38 cellular contexts compared by ENCODE assay signal in genomic region chr2:176923205-176923604, GRCh38.
"Had no signal": no experiment of that assay in that cellular context is flagged by ENCODE, and none has a peak within 500 bp of the region (broad histone marks: within the 10 kb centered on the region; RNA-seq: fewer than 3 reads in every experiment).

No MANE protein-coding gene starts in this region.

- FAIRE-seq: bronchial epithelial cell had no signal

- H3K9me3 Mint-ChIP-seq: activated B cell treated with CpG ODN at 0.5 μM for 24 hours; activated CD4-positive, alpha-beta memory T cell treated with anti-CD3 and anti-CD28 coated beads for 36 hours; activated CD4-positive, alpha-beta T cell treated with anti-CD3 and anti-CD28 coated beads, Interleukin-2, amount 10 ng/mL, durations not matched to agents 24 days and 14 days; activated CD8-positive, alpha-beta T cell treated with anti-CD3 and anti-CD28 coated beads for 36 hours; activated naive CD4-positive, alpha-beta T cell treated with anti-CD3 and anti-CD28 coated beads for 36 hours; activated naive CD4-positive, alpha-beta T cell treated with anti-CD3 and anti-CD28 coated beads, Interleukin-2, amount 50 U/mL, for 72 hours; activated T-cell treated with anti-CD3 and anti-CD28 coated beads, Interleukin-2, amount 50 U/mL, for 72 hours; activated T-helper 1 cell treated with anti-CD3 and anti-CD28 coated beads, Interleukin-12 subunit alpha, Interleukin-12 subunit beta, Interleukin-2, Interleukin-4 antibody, amounts not matched to agents 30 ng/mL and 10 ng/mL and 1 ng/mL, durations not matched to agents 14 hours and 24 hours and 36 hours; activated T-helper 17 cell treated with anti-CD3 and anti-CD28 coated beads, Interleukin-2, amount 50 U/mL, for 72 hours; central memory CD8-positive, alpha-beta T cell; T-helper 2 cell treated with Interferon-gamma antibody and Interleukin-4, amounts not matched to agents 5 μg/mL and 100 μg/mL, for 36 hours had no signal

- H3K4me3 ChIP-seq: ascending aorta, cardiac muscle cell had no signal

- H3K27me3 Mint-ChIP-seq: activated B cell treated with CpG ODN at 0.5 μM for 24 hours; activated CD4-positive, alpha-beta memory T cell treated with anti-CD3 and anti-CD28 coated beads for 36 hours; activated CD8-positive, alpha-beta T cell treated with anti-CD3 and anti-CD28 coated beads for 36 hours; activated naive CD8-positive, alpha-beta T cell treated with anti-CD3 and anti-CD28 coated beads, Interleukin-2, amount 50 U/mL, for 24 hours; activated T-helper 17 cell treated with anti-CD3 and anti-CD28 coated beads, Interleukin-2, amount 50 U/mL, for 72 hours; central memory CD8-positive, alpha-beta T cell had no signal

- H3K27ac Mint-ChIP-seq: activated B cell treated with CpG ODN at 0.5 μM for 24 hours; activated CD4-positive, alpha-beta memory T cell treated with anti-CD3 and anti-CD28 coated beads for 36 hours; activated CD4-positive, alpha-beta T cell treated with anti-CD3 and anti-CD28 coated beads, Interleukin-2, amount 10 ng/mL, durations not matched to agents 24 days and 14 days; activated CD8-positive, alpha-beta T cell treated with anti-CD3 and anti-CD28 coated beads for 36 hours; activated naive CD4-positive, alpha-beta T cell treated with anti-CD3 and anti-CD28 coated beads for 36 hours; activated naive CD4-positive, alpha-beta T cell treated with anti-CD3 and anti-CD28 coated beads, Interleukin-2, amount 50 U/mL, for 72 hours; activated naive CD8-positive, alpha-beta T cell treated with anti-CD3 and anti-CD28 coated beads, Interleukin-2, amount 10 ng/mL, durations not matched to agents 7 days and 5 days; activated naive CD8-positive, alpha-beta T cell treated with anti-CD3 and anti-CD28 coated beads, Interleukin-2, amount 50 U/mL, for 24 hours; activated T-cell treated with anti-CD3 and anti-CD28 coated beads, Interleukin-2, amount 50 U/mL, for 72 hours; activated T-helper 1 cell treated with anti-CD3 and anti-CD28 coated beads, Interleukin-12 subunit alpha, Interleukin-12 subunit beta, Interleukin-2, Interleukin-4 antibody, amounts not matched to agents 30 ng/mL and 10 ng/mL and 1 ng/mL, durations not matched to agents 14 hours and 24 hours and 36 hours; activated T-helper 17 cell treated with anti-CD3 and anti-CD28 coated beads, Interleukin-2, amount 50 U/mL, for 72 hours; brain; T-helper 1 cell treated with Interleukin-12 subunit alpha and Interleukin-12 subunit beta and Interleukin-4 antibody, amounts not matched to agents 30 μg/mL and 1 μg/mL, for 36 hours; T-helper 2 cell treated with Interferon-gamma antibody and Interleukin-4, amounts not matched to agents 5 μg/mL and 100 μg/mL, for 36 hours had no signal

- ATAC-seq: activated CD8-positive, alpha-beta T cell treated with anti-CD3 and anti-CD28 coated beads for 36 hours; activated naive CD4-positive, alpha-beta T cell treated with anti-CD3 and anti-CD28 coated beads, Interleukin-2, amount 50 U/mL, for 72 hours; activated naive CD8-positive, alpha-beta T cell treated with anti-CD3 and anti-CD28 coated beads, Interleukin-2, amount 50 U/mL, for 24 hours; activated T-cell treated with anti-CD3 and anti-CD28 coated beads, Interleukin-2, amount 50 U/mL, for 4 hours; activated T-cell treated with anti-CD3 and anti-CD28 coated beads, Interleukin-2, amount 50 U/mL, for 72 hours; activated T-helper 17 cell treated with anti-CD3 and anti-CD28 coated beads, Interleukin-2, amount 50 U/mL, for 72 hours had no signal

- H3K4me1 Mint-ChIP-seq: activated B cell treated with CpG ODN at 0.5 μM for 24 hours; activated CD4-positive, alpha-beta T cell treated with anti-CD3 and anti-CD28 coated beads, Interleukin-2, amount 10 ng/mL, durations not matched to agents 24 days and 14 days; activated naive CD8-positive, alpha-beta T cell treated with anti-CD3 and anti-CD28 coated beads, Interleukin-2, amount 10 ng/mL, durations not matched to agents 7 days and 5 days; activated naive CD8-positive, alpha-beta T cell treated with anti-CD3 and anti-CD28 coated beads, Interleukin-2, amount 50 U/mL, for 24 hours; activated T-helper 17 cell treated with anti-CD3 and anti-CD28 coated beads, Interleukin-2, amount 50 U/mL, for 72 hours; brain; central memory CD8-positive, alpha-beta T cell had no signal

- H3K4me1 ChIP-seq: ascending aorta had no signal

- H3K27me3 ChIP-seq: ascending aorta, cardiac muscle cell had no signal

- H3K36me3 Mint-ChIP-seq: activated CD4-positive, alpha-beta memory T cell treated with anti-CD3 and anti-CD28 coated beads for 36 hours; activated naive CD4-positive, alpha-beta T cell treated with anti-CD3 and anti-CD28 coated beads, Interleukin-2, amount 50 U/mL, for 72 hours; activated naive CD8-positive, alpha-beta T cell treated with anti-CD3 and anti-CD28 coated beads, Interleukin-2, amount 10 ng/mL, durations not matched to agents 7 days and 5 days; brain had no signal

- H3K27ac ChIP-seq: ascending aorta, cardiac muscle cell, VCaP had no signal

- H3K4me3 Mint-ChIP-seq: activated B cell treated with CpG ODN at 0.5 μM for 24 hours; activated CD4-positive, alpha-beta memory T cell treated with anti-CD3 and anti-CD28 coated beads for 36 hours; activated CD4-positive, alpha-beta T cell treated with anti-CD3 and anti-CD28 coated beads, Interleukin-2, amount 10 ng/mL, durations not matched to agents 24 days and 14 days; activated CD8-positive, alpha-beta T cell treated with anti-CD3 and anti-CD28 coated beads for 36 hours; activated naive CD4-positive, alpha-beta T cell treated with anti-CD3 and anti-CD28 coated beads for 36 hours; activated naive CD8-positive, alpha-beta T cell treated with anti-CD3 and anti-CD28 coated beads, Interleukin-2, amount 10 ng/mL, durations not matched to agents 7 days and 5 days; activated naive CD8-positive, alpha-beta T cell treated with anti-CD3 and anti-CD28 coated beads, Interleukin-2, amount 50 U/mL, for 24 hours; activated T-cell treated with anti-CD3 and anti-CD28 coated beads, Interleukin-2, amount 50 U/mL, for 4 hours; activated T-cell treated with anti-CD3 and anti-CD28 coated beads, Interleukin-2, amount 50 U/mL, for 72 hours; activated T-helper 1 cell treated with anti-CD3 and anti-CD28 coated beads, Interleukin-12 subunit alpha, Interleukin-12 subunit beta, Interleukin-2, Interleukin-4 antibody, amounts not matched to agents 30 ng/mL and 10 ng/mL and 1 ng/mL, durations not matched to agents 14 hours and 24 hours and 36 hours; activated T-helper 17 cell treated with anti-CD3 and anti-CD28 coated beads, Interleukin-2, amount 50 U/mL, for 72 hours; brain; central memory CD8-positive, alpha-beta T cell; T-helper 1 cell treated with Interleukin-12 subunit alpha and Interleukin-12 subunit beta and Interleukin-4 antibody, amounts not matched to agents 30 μg/mL and 1 μg/mL, for 36 hours; T-helper 2 cell treated with Interferon-gamma antibody and Interleukin-4, amounts not matched to agents 5 μg/mL and 100 μg/mL, for 36 hours had no signal

- H3K9me3 ChIP-seq: ascending aorta had no signal

- H3K36me3 ChIP-seq: ascending aorta, cardiac muscle cell had no signal

- DNase-seq: activated B cell treated with CpG ODN at 0.5 μM for 24 hours; activated CD4-positive, alpha-beta memory T cell treated with anti-CD3 and anti-CD28 coated beads for 36 hours; activated CD4-positive, alpha-beta T cell treated with anti-CD3 and anti-CD28 coated beads for 4 hours; activated CD4-positive, alpha-beta T cell treated with anti-CD3 and anti-CD28 coated beads, Interleukin-2, amount 10 ng/mL, durations not matched to agents 24 days and 14 days; activated CD4-positive, alpha-beta T cell treated with anti-CD3 and anti-CD28 coated beads, Interleukin-2, amount 50 U/mL, for 1 hour; activated CD4-positive, alpha-beta T cell treated with anti-CD3 and anti-CD28 coated beads, Interleukin-2, amount 50 U/mL, for 4 hours; activated CD4-positive, CD25-positive, alpha-beta regulatory T cell treated with anti-CD3 and anti-CD28 coated beads, Interleukin-2, amount 50 U/mL, for 72 hours; activated CD8-positive, alpha-beta memory T cell treated with anti-CD3 and anti-CD28 coated beads, Interleukin-2, amount 50 U/mL, for 4 hours; activated CD8-positive, alpha-beta T cell treated with anti-CD3 and anti-CD28 coated beads for 36 hours; activated effector memory CD4-positive, alpha-beta T cell treated with anti-CD3 and anti-CD28 coated beads, Interleukin-2, amount 50 U/mL, for 16 hours; activated gamma-delta T cell treated with Interleukin-2 at 50 U/mL for 16 hours; activated naive CD4-positive, alpha-beta T cell; activated naive CD4-positive, alpha-beta T cell treated with anti-CD3 and anti-CD28 coated beads for 36 hours; activated naive CD4-positive, alpha-beta T cell treated with anti-CD3 and anti-CD28 coated beads, Interleukin-2, amount 50 U/mL, for 16 hours; activated naive CD8-positive, alpha-beta T cell treated with anti-CD3 and anti-CD28 coated beads, Interleukin-2, amount 10 ng/mL, durations not matched to agents 7 days and 5 days; activated naive CD8-positive, alpha-beta T cell treated with anti-CD3 and anti-CD28 coated beads, Interleukin-2, amount 50 U/mL, for 24 hours; activated T-cell treated with anti-CD3 and anti-CD28 coated beads for 4 hours; activated T-cell treated with anti-CD3 and anti-CD28 coated beads, Interleukin-2, amount 50 U/mL, for 1 hour; activated T-cell treated with anti-CD3 and anti-CD28 coated beads, Interleukin-2, amount 50 U/mL, for 4 hours; activated T-cell treated with anti-CD3 and anti-CD28 coated beads, Interleukin-2, amount 50 U/mL, for 72 hours; amygdala; anterior cingulate cortex; caudate nucleus; cerebellar nuclear complex; T-helper 1 cell; T-helper 2 cell; T-helper 9 cell had no signal
